ENCODE assay signal across 10 cellular contexts in the genomic region with DNA sequence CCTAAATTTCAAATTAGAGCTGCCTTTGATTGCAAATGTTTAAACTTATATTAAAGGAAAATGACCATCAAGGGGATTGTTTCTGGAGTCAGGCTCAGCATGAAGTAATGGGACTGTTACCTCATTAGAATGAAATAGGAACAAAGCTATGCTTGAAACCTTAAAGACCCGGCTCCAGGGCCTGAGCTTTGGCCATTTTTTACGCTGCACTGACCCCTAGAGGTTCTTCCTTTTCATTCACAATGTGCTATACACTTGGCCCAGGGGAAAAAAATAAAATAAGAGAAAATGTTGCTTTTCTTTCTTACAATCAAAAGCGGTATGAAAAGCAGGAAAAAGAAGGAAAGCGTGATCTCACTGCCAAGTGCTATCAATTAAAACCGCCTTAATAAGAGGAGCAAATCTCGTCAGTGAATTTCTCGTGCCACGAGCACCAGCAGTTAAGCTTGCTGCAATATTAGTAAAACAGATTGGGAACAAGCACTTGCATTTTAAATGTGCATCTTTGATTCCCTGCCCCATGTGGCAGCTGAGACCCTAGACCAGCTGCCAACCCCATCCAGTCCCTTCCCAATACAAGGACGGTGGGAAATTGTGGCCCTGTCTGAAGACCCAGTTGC.
DNase-seq lines count a peak whose midpoint lies in the region; ATAC-seq and TF ChIP-seq lines count a peak whose summit lies in the region.
"Had no signal": no experiment of that assay in that cellular context is flagged by ENCODE, and none has a peak within 500 bp of the region (broad histone marks: within the 10 kb centered on the region; RNA-seq: fewer than 3 reads in every experiment).

No MANE protein-coding gene starts in this region.

- H3K4me3 ChIP-seq in OCI-LY1 (ENCODE audit: low read depth, low read length, poor library complexity, severe bottlenecking) (no peak overlapping the region), endodermal cell (ENCODE audit: low read length) (no peak overlapping the region), gastrocnemius medialis (no peak overlapping the region)
- H3K4me3 ChIP-seq: BLaER1 treated with 17β-estradiol and CSF1 and Interleukin-3, amounts not matched to agents 10 nM and 100 nM had no signal

- H3K4me1 Mint-ChIP-seq in endodermal cell: peaks cover 20% of the 10 kb centered on the region

- peak; percentile 67 for ATAC-seq in GM21423 (IDR thresholded peaks at IDR 0.05; ENCODE audit: unreplicated experiment)
- ATAC-seq in HG03571 (IDR thresholded peaks at IDR 0.05; ENCODE audit: unreplicated experiment): peak; percentile 61
- ATAC-seq in gastrocnemius medialis: no peak

- no peak overlapping the region for H2AFZ ChIP-seq in OCI-LY1 (ENCODE audit: low read length)

- TF ChIP-seq POLR2A in gastrocnemius medialis (IDR thresholded peaks at IDR 0.05): no peak

- H3K27ac Mint-ChIP-seq in endodermal cell: no peak overlapping the region
- H3K27ac Mint-ChIP-seq: activated naive CD8-positive, alpha-beta T cell had no signal

- in situ Hi-C loops in gastrocnemius medialis (cut with MboI; ENCODE audit: low sequenced_read_pairs in 4 of 4): no loop called here

- no peaks in the 10 kb centered on the region for H3F3A ChIP-seq in OCI-LY1 (ENCODE audit: insufficient read depth, low read length)

- H3K36me3 Mint-ChIP-seq in endodermal cell (ENCODE audit: low read depth): no peaks in the 10 kb centered on the region

- WGBS in endodermal cell (ENCODE audit: insufficient coverage in 1 of 2, insufficient read length in 1 of 2), 2 experiments: 55 to 61% methylated on average over 8 to 9 of the region's 9 CpGs

- H3K27ac ChIP-seq in OCI-LY1 (ENCODE audit: low read depth, low read length, poor library complexity, severe bottlenecking) (no peak overlapping the region), endodermal cell (ENCODE audit: low read depth, low read length) (no peak overlapping the region), gastrocnemius medialis (no peak overlapping the region)
- H3K27ac ChIP-seq: BLaER1 treated with 17β-estradiol and CSF1 and Interleukin-3, amounts not matched to agents 10 nM and 100 nM had no signal

- H3K4me1 ChIP-seq in OCI-LY1 (ENCODE audit: insufficient read depth, low read length, severe bottlenecking) (no peaks in the 10 kb centered on the region), endodermal cell (ENCODE audit: control insufficient read depth, insufficient read depth, low read length) (peaks cover 25% of the 10 kb centered on the region), gastrocnemius medialis (no peaks in the 10 kb centered on the region)

- no peaks in the 10 kb centered on the region for H4K20me1 ChIP-seq in OCI-LY1 (ENCODE audit: insufficient read depth, low read length)
- H4K20me1 ChIP-seq: BLaER1 treated with 17β-estradiol and CSF1 and Interleukin-3, amounts not matched to agents 10 nM and 100 nM had no signal

- TF ChIP-seq CTCF in OCI-LY1 (IDR thresholded peaks at IDR 0.05; ENCODE audit: low read length) (peak; percentile 65), endodermal cell (conservative IDR thresholded peaks at IDR 0.05) (peak; percentile 87), gastrocnemius medialis (IDR thresholded peaks at IDR 0.05 in 4 of 5, conservative IDR thresholded peaks at IDR 0.05 in 1 of 5) (peak in 1 of 5 experiments; percentile 24)

- H3K9ac ChIP-seq in OCI-LY1 (ENCODE audit: low read length): no peak overlapping the region
- no peak overlapping the region for H3K9ac ChIP-seq in endodermal cell (ENCODE audit: extremely low read depth, low read length, poor library complexity, severe bottlenecking)
- H3K9ac ChIP-seq: BLaER1 treated with 17β-estradiol and CSF1 and Interleukin-3, amounts not matched to agents 10 nM and 100 nM had no signal

- DNase-seq in NCI-H2107 treated with DMSO at 0.1 percent for 48 hours (lab: John Stamatoyannopoulos, UW; ENCODE audit: unreplicated experiment) (peak; percentile 20), NCI-H2107 (lab: John Stamatoyannopoulos, UW) (no peak), endodermal cell (peak; percentile 85), myocyte (ENCODE audit: low read depth) (peak; percentile 65), gastrocnemius medialis (no peak)

- H3K4me2 ChIP-seq in OCI-LY1 (ENCODE audit: low read length): no peak overlapping the region

- intact Hi-C loops in gastrocnemius medialis (cut with DNase I; ENCODE audit: low total_unique reads): no loop called here

- no peak overlapping the region for H3K4me3 Mint-ChIP-seq in endodermal cell
- H3K4me3 Mint-ChIP-seq: activated naive CD8-positive, alpha-beta T cell had no signal

- H3K27me3 ChIP-seq in OCI-LY1 (ENCODE audit: insufficient read depth, low read length) (no peaks in the 10 kb centered on the region), endodermal cell (ENCODE audit: control insufficient read depth, insufficient read depth, low read length, poor library complexity, severe bottlenecking) (no peaks in the 10 kb centered on the region), gastrocnemius medialis (no peaks in the 10 kb centered on the region)
- H3K27me3 ChIP-seq: BLaER1 treated with 17β-estradiol and CSF1 and Interleukin-3, amounts not matched to agents 10 nM and 100 nM had no signal

- peaks cover 3% of the 10 kb centered on the region for H3K27me3 Mint-ChIP-seq in endodermal cell (ENCODE audit: insufficient read depth)
- H3K27me3 Mint-ChIP-seq: activated naive CD8-positive, alpha-beta T cell had no signal

- no peaks in the 10 kb centered on the region for H3K79me2 ChIP-seq in OCI-LY1 (ENCODE audit: insufficient read depth, low read length)

- peaks cover 8% of the 10 kb centered on the region for H3K9me3 Mint-ChIP-seq in endodermal cell

- H3K9me3 ChIP-seq in OCI-LY1 (ENCODE audit: low read length) (no peaks in the 10 kb centered on the region), endodermal cell (ENCODE audit: control insufficient read depth, low read length) (peaks cover 7% of the 10 kb centered on the region), gastrocnemius medialis (no peaks in the 10 kb centered on the region)
- H3K9me3 ChIP-seq: BLaER1 treated with 17β-estradiol and CSF1 and Interleukin-3, amounts not matched to agents 10 nM and 100 nM had no signal

- no peaks in the 10 kb centered on the region for H3K9me2 ChIP-seq in OCI-LY1 (ENCODE audit: low read depth, low read length)

- no peaks in the 10 kb centered on the region for H3K36me3 ChIP-seq in OCI-LY1 (ENCODE audit: insufficient read depth, low read length)
- H3K36me3 ChIP-seq in endodermal cell (ENCODE audit: control insufficient read depth, insufficient read depth, low read length): no peaks in the 10 kb centered on the region
- H3K36me3 ChIP-seq in gastrocnemius medialis: no peaks in the 10 kb centered on the region
- H3K36me3 ChIP-seq: BLaER1 treated with 17β-estradiol and CSF1 and Interleukin-3, amounts not matched to agents 10 nM and 100 nM had no signal

Comparison
In these comparisons a context has a peak if more than half of its experiments do, and no peak if none do; other contexts are left out.
1. DNase-seq: peak in NCI-H2107 treated with DMSO at 0.1 percent for 48 hours (single experiment), endodermal cell (single experiment) and myocyte (single experiment); none in NCI-H2107 (single experiment) and gastrocnemius medialis (0 of 2).
2. ATAC-seq: peak in GM21423 (single experiment) and HG03571 (single experiment); none in gastrocnemius medialis (0 of 2).